11 cellular contexts compared by ENCODE assay signal in the genomic region with DNA sequence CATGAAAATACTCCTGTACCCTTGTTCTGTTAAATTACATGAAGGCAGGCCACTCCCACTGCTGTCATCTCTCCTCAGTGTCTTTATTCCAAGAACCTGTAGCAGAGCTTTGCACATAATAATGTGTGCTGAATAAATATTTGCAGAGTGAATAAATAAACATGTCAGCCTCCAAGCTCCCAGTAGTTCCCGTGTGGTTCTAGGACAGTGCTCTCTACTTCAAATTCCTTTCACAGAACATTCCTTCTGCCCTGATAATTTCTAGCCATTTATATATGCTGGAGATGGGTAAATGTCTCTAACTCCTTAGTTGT. TPM values are rescaled to one million over a fixed set of nuclear protein-coding genes. Genes with fewer than 3 reads are reported as not detected.
DNase-seq lines count a peak whose midpoint lies in the region; ATAC-seq and TF ChIP-seq lines count a peak whose summit lies in the region.
"Had no signal": no experiment of that assay in that cellular context is flagged by ENCODE, and none has a peak within 500 bp of the region (broad histone marks: within the 10 kb centered on the region; RNA-seq: fewer than 3 reads in every experiment).

No MANE protein-coding gene starts in this region.

- H3K4me1 Mint-ChIP-seq in T-helper 2 cell treated with Interferon-gamma antibody and Interleukin-4, amounts not matched to agents 5 μg/mL and 100 μg/mL, for 36 hours (ENCODE audit: low read depth) = peaks cover 9% of the 10 kb centered on the region

- H3K4me3 ChIP-seq in mucosa of descending colon = no peak overlapping the region
- H3K4me3 ChIP-seq: SJSA1 had no signal

- no peak for DNase-seq in T-helper 2 cell treated with Interferon-gamma antibody and Interleukin-4, amounts not matched to agents 5 μg/mL and 100 μg/mL, for 36 hours (ENCODE audit: low spot score)
- DNase-seq in T-helper 2 cell (no peak), NCI-H2029 treated with DMSO at 0.1 percent for 48 hours (lab: John Stamatoyannopoulos, UW) (peak; percentile 66), mucosa of descending colon (peak in 1 of 3 donors; percentile 58), NCI-H446 (lab: John Stamatoyannopoulos, UW) (no peak)
- DNase-seq in stimulated activated CD4-positive, alpha-beta T cell treated with anti-CD3 and anti-CD28 coated beads, Interleukin-4, amount 100 ng/mL, for 1 hour = no peak

- intact Hi-C loops in mucosa of descending colon (cut with DNase I, micrococcal nuclease) = no loop called here

- H3K36me3 ChIP-seq in mucosa of descending colon (ENCODE audit: low read depth) = no peaks in the 10 kb centered on the region
- H3K36me3 ChIP-seq: SJSA1 had no signal

- H3K4me1 ChIP-seq in mucosa of descending colon (ENCODE audit: low read depth) = no peaks in the 10 kb centered on the region
- H3K4me1 ChIP-seq: SJSA1 had no signal

- H3K36me3 Mint-ChIP-seq in T-helper 2 cell treated with Interferon-gamma antibody and Interleukin-4, amounts not matched to agents 5 μg/mL and 100 μg/mL, for 36 hours (ENCODE audit: low read depth) = no peaks in the 10 kb centered on the region

- no peaks in the 10 kb centered on the region for H3K9me3 ChIP-seq in mucosa of descending colon
- H3K9me3 ChIP-seq: SJSA1 had no signal

- no peak overlapping the region for H3K27ac Mint-ChIP-seq in T-helper 2 cell treated with Interferon-gamma antibody and Interleukin-4, amounts not matched to agents 5 μg/mL and 100 μg/mL, for 36 hours

- no peaks in the 10 kb centered on the region for H3K9me3 Mint-ChIP-seq in T-helper 2 cell treated with Interferon-gamma antibody and Interleukin-4, amounts not matched to agents 5 μg/mL and 100 μg/mL, for 36 hours

- peaks cover 10% of the 10 kb centered on the region for H3K27me3 Mint-ChIP-seq in T-helper 2 cell treated with Interferon-gamma antibody and Interleukin-4, amounts not matched to agents 5 μg/mL and 100 μg/mL, for 36 hours (ENCODE audit: low read depth)

- ATAC-seq in HG02798 (IDR thresholded peaks at IDR 0.05; ENCODE audit: poor library complexity, unreplicated experiment) (peak; percentile 36), mucosa of descending colon (peak; percentile 88), GM19397 (IDR thresholded peaks at IDR 0.05; ENCODE audit: unreplicated experiment) (no peak)
- ATAC-seq: esophagus mucosa had no signal

- no peak for TF ChIP-seq CTCF in mucosa of descending colon (IDR thresholded peaks at IDR 0.05)

- H3K4me3 Mint-ChIP-seq in T-helper 2 cell treated with Interferon-gamma antibody and Interleukin-4, amounts not matched to agents 5 μg/mL and 100 μg/mL, for 36 hours = peak overlapping the region; percentile 1

RNA-seq across cellular contexts. Expression of gene HYAL4, which starts 20.3 kb away (rescaled TPM):
- not detected for total RNA-seq in mucosa of descending colon
- total RNA-seq: esophagus mucosa, mesenteric fat pad, SJSA1 had no signal
